21 cellular contexts compared by ENCODE assay signal in the genomic region with DNA sequence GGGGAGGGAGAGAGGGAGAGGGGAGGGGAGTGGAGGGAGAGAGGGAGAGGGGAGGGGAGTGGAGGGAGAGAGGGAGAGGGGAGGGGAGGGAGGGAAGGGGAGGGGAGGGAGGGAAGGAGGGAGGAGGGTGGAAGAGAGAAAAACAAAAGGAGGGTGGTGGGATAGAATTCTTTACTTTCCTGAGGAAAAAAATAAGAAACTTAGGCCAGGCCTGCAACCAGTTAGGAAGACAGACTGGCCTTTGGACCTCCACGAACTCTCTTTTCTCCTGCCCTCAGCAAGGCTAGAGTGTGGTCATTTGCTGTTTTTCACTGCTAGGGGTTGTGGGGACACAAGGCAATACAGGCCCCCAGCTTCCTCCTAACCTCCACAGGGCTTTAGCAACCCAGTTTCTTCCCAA. TPM values are rescaled to one million over a fixed set of nuclear protein-coding genes. Genes with fewer than 3 reads are reported as not detected.
DNase-seq lines count a peak whose midpoint lies in the region; ATAC-seq and TF ChIP-seq lines count a peak whose summit lies in the region.
"Had no signal": no experiment of that assay in that cellular context is flagged by ENCODE, and none has a peak within 500 bp of the region (broad histone marks: within the 10 kb centered on the region; RNA-seq: fewer than 3 reads in every experiment).

No MANE protein-coding gene starts in this region.

- H3K4me3 ChIP-seq in BLaER1 treated with 17β-estradiol and CSF1 and Interleukin-3, amounts not matched to agents 10 nM and 100 nM: no peak overlapping the region
- H3K4me3 ChIP-seq in SK-N-MC (peak overlapping the region; percentile 42; the same call in 1 of the 2 replicates), hepatocyte (no peak overlapping the region), skeletal muscle cell (ENCODE audit: low read depth, low read length) (peak overlapping the region; percentile 7)

- peaks cover 10 to 69% (median 47%) of the 10 kb centered on the region in 10 experiments for H3K4me1 ChIP-seq in BLaER1 treated with 17β-estradiol and CSF1 and Interleukin-3, amounts not matched to agents 10 nM and 100 nM
- peaks cover 64% of the 10 kb centered on the region for H3K4me1 ChIP-seq in hepatocyte (ENCODE audit: insufficient read depth)

- H3K79me2 ChIP-seq in hepatocyte: peaks cover 39% of the 10 kb centered on the region

- H3K27ac ChIP-seq in BLaER1 treated with 17β-estradiol and CSF1 and Interleukin-3, amounts not matched to agents 10 nM and 100 nM: peak overlapping the region in 2 of 11 experiments; percentile 40 to 47; a peak in 1 of 22 replicates
- H3K27ac ChIP-seq in SK-N-MC (peak overlapping the region; percentile 82), hepatocyte (peak overlapping the region; percentile 89)
- H3K27ac ChIP-seq: VCaP had no signal

- no peak for TF ChIP-seq CTCF in hepatocyte (IDR thresholded peaks at IDR 0.05; ENCODE audit: poor library complexity)

- DNase-seq in SK-N-MC (ENCODE audit: low read depth, low spot score) (no peak), hepatocyte (ENCODE audit: low spot score) (peak; percentile 24), skeletal muscle cell (ENCODE audit: low read depth) (no peak), EL (no peak), A172 (ENCODE audit: low spot score) (no peak)
- DNase-seq: CD4-positive, CD25-positive, alpha-beta regulatory T cell; effector memory CD4-positive, alpha-beta T cell; kidney glomerular epithelial cell; natural killer cell; NCI-H524 treated with DMSO at 0.1 percent for 48 hours; small intestine; stimulated activated CD4-positive, alpha-beta T cell treated with anti-CD3 and anti-CD28 coated beads, Interleukin-4, amount 100 ng/mL, for 24 hours; stimulated activated naive CD8-positive, alpha-beta T cell treated with anti-CD3 and anti-CD28 coated beads, Interleukin-15, Interleukin-2, amounts not matched to agents 100 U/mL and 50 U/mL, for 24 hours had no signal

- H3K36me3 ChIP-seq in BLaER1 treated with 17β-estradiol and CSF1 and Interleukin-3, amounts not matched to agents 10 nM and 100 nM: no peaks in the 10 kb centered on the region
- H3K36me3 ChIP-seq in SK-N-MC (ENCODE audit: insufficient read depth, low read length): peaks cover 15% of the 10 kb centered on the region
- H3K36me3 ChIP-seq in hepatocyte (replicated peaks; ENCODE audit: insufficient read depth, low read depth): no peaks in the 10 kb centered on the region

- H3K27me3 ChIP-seq in BLaER1 treated with 17β-estradiol and CSF1 and Interleukin-3, amounts not matched to agents 10 nM and 100 nM: peaks cover 27 to 58% (median 38%) of the 10 kb centered on the region in 11 experiments
- H3K27me3 ChIP-seq in hepatocyte: no peaks in the 10 kb centered on the region

- H4K20me1 ChIP-seq in BLaER1 treated with 17β-estradiol and CSF1 and Interleukin-3, amounts not matched to agents 10 nM and 100 nM: no peaks in the 10 kb centered on the region; a peak in 1 of 22 replicates
- H4K20me1 ChIP-seq in hepatocyte (ENCODE audit: insufficient read depth, poor library complexity, severe bottlenecking): peaks cover 21% of the 10 kb centered on the region

- no peak for ATAC-seq in GM18861 (IDR thresholded peaks at IDR 0.05; ENCODE audit: unreplicated experiment)
- ATAC-seq: natural killer cell; SK-N-SH treated with all-trans-retinoic acid at 6 μM for 48 hours; stimulated activated naive CD8-positive, alpha-beta T cell treated with anti-CD3 and anti-CD28 coated beads, Interleukin-15, Interleukin-2, amounts not matched to agents 100 U/mL and 50 U/mL, for 24 hours had no signal

- H3K4me2 ChIP-seq in BLaER1 treated with 17β-estradiol and CSF1 and Interleukin-3, amounts not matched to agents 10 nM and 100 nM: peak overlapping the region in 8 of 11 experiments; percentile 32 to 72 (median 63); a peak in 15 of 22 replicates
- H3K4me2 ChIP-seq in hepatocyte: peak overlapping the region; percentile 79

- H2AFZ ChIP-seq in hepatocyte: no peak overlapping the region

- no peaks in the 10 kb centered on the region for H3K9me2 ChIP-seq in hepatocyte (replicated peaks; ENCODE audit: insufficient read depth)

- 50% methylated on average over 1 of the region's 1 CpG for WGBS in hepatocyte (ENCODE audit: low lambda C conversion rate, missing lambda C conversion rate)

- H3K9me3 ChIP-seq in BLaER1 treated with 17β-estradiol and CSF1 and Interleukin-3, amounts not matched to agents 10 nM and 100 nM (replicated peaks in 1 of 11): peaks cover 0 to 12% (median 6%) of the 10 kb centered on the region in 11 experiments; a peak in 8 of 22 replicates
- H3K9me3 ChIP-seq in SK-N-MC (ENCODE audit: low read depth, low read length) (no peaks in the 10 kb centered on the region), hepatocyte (ENCODE audit: low read depth) (no peaks in the 10 kb centered on the region)

- no peak overlapping the region; a peak in 1 of 22 replicates for H3K9ac ChIP-seq in BLaER1 treated with 17β-estradiol and CSF1 and Interleukin-3, amounts not matched to agents 10 nM and 100 nM
- H3K9ac ChIP-seq in SK-N-MC (ENCODE audit: insufficient read length): no peak overlapping the region

RNA-seq across cellular contexts. Expression of a gene that starts 4.2 kb away (rescaled TPM):
- 36.4 and 51.7 TPM in 2 replicates for total RNA-seq in hepatocyte
- polyA plus RNA-seq in hepatocyte: 46.8 and 55.9 TPM in 2 replicates
- not detected in 2 replicates for total RNA-seq in A172 (2014; rRNA removed; shearing (Covaris generic))
- total RNA-seq: activated T-helper 2 cell treated with anti-CD3 and anti-CD28 coated beads, Interferon-gamma antibody, Interleukin-2, Interleukin-4, amounts not matched to agents 10 μg/mL and 5 μg/mL and 100 μg/mL, durations not matched to agents 14 hours and 24 hours and 36 hours; CD4-positive, CD25-positive, alpha-beta regulatory T cell; H4; natural killer cell; T-helper 2 cell treated with Interferon-gamma antibody and Interleukin-4, amounts not matched to agents 100 ng/mL and 5 ng/mL, for 36 hours had no signal
- polyA plus RNA-seq: CD4-positive, CD25-positive, alpha-beta regulatory T cell had no signal

RNA-seq across cellular contexts. Expression of a gene that starts 19.6 kb away (rescaled TPM):
- 0.27 TPM in 1 of 2 replicates, not detected in the other for total RNA-seq in hepatocyte
- polyA plus RNA-seq in hepatocyte: not detected in 2 replicates
- not detected in 2 replicates for total RNA-seq in A172 (2014; rRNA removed; shearing (Covaris generic))
- total RNA-seq: activated T-helper 2 cell treated with anti-CD3 and anti-CD28 coated beads, Interferon-gamma antibody, Interleukin-2, Interleukin-4, amounts not matched to agents 10 μg/mL and 5 μg/mL and 100 μg/mL, durations not matched to agents 14 hours and 24 hours and 36 hours; CD4-positive, CD25-positive, alpha-beta regulatory T cell; H4; RPMI7951; T-helper 2 cell treated with Interferon-gamma antibody and Interleukin-4, amounts not matched to agents 100 ng/mL and 5 ng/mL, for 36 hours had no signal
- polyA plus RNA-seq: CD4-positive, CD25-positive, alpha-beta regulatory T cell had no signal

Comparison
In these comparisons a context has a peak if more than half of its experiments do, and no peak if none do; other contexts are left out.
1. H3K4me3 ChIP-seq: peak in SK-N-MC (single experiment) and skeletal muscle cell (single experiment); none in BLaER1 treated with 17β-estradiol and CSF1 and Interleukin-3, amounts not matched to agents 10 nM and 100 nM (0 of 10) and hepatocyte (single experiment).
2. RNA of a gene that starts 4.2 kb away (total RNA-seq): 36.4 to 51.7 TPM in hepatocyte; not detected in A172; every median in the first group is over 10 times any median in the second.